Comparison of ENCODE assay signal across 10 cellular contexts in genomic region chr5:124660229-124661093, GRCh38.
A peak's percentile ranks its signal among the peaks of the same experiment; 100 is the strongest.
DNase-seq lines count a peak whose midpoint lies in the region; TF ChIP-seq lines count a peak whose summit lies in the region.
"Had no signal": no experiment of that assay in that cellular context is flagged by ENCODE, and none has a peak within 500 bp of the region (broad histone marks: within the 10 kb centered on the region; RNA-seq: fewer than 3 reads in every experiment).

No MANE protein-coding gene starts in this region.

- H2AFZ ChIP-seq in OCI-LY7 (ENCODE audit: low read length) (no peak overlapping the region), neural cell (ENCODE audit: low read depth, low read length) (no peak overlapping the region)

- DNase-seq in Caki2 (ENCODE audit: low read depth) = peak; percentile 85
- no peak for DNase-seq in OCI-LY7 (ENCODE audit: low spot score)
- DNase-seq in epithelial cell of esophagus (ENCODE audit: low read depth) = peak; percentile 88
- DNase-seq in stimulated activated CD8-positive, alpha-beta memory T cell treated with anti-CD3 and anti-CD28 coated beads, Interleukin-4, amount 100 ng/mL, for 48 hours = no peak
- DNase-seq in GM03348 (ENCODE audit: low spot score) = no peak
- no peak for DNase-seq in NOMO-1 treated with DMSO at 0.1 percent for 48 hours (lab: John Stamatoyannopoulos, UW; ENCODE audit: unreplicated experiment)
- DNase-seq in NAMALWA (ENCODE audit: low spot score) = no peak
- DNase-seq: erythroblast, SIG-M5 had no signal

- intact Hi-C loops in OCI-LY7 (cut with micrococcal nuclease; ENCODE audit: unreplicated experiment) = no loop called here

- in situ Hi-C loops in Caki2 (cut with HindIII; ENCODE audit: low pct_unique_long_range_greater_than_20kb, low sequenced_read_pairs) = no loop called here

- BruUV-seq in OCI-LY7 (replicated peaks; lab: Mats Ljungman, UMichigan) = TSS peak; percentile 30

- POLR2A ChIA-PET in OCI-LY7 (lab: Charles Lee) = interaction anchor here (0.7 to 3.5 kb wide), 18 partner anchors 9 to 628 kb away, joined by 3 to 11 read pairs (median 4); no protein-coding TSS in a partner anchor

- TF ChIP-seq RAD21 in neural cell (conservative IDR thresholded peaks at IDR 0.05) = no peak

- peaks cover 81% of the 10 kb centered on the region for H3K79me2 ChIP-seq in OCI-LY7 (ENCODE audit: insufficient read depth, low read depth, low read length)
- peaks cover 48% of the 10 kb centered on the region for H3K79me2 ChIP-seq in neural cell (replicated peaks; ENCODE audit: insufficient read depth, low read length)

- peaks cover 76% of the 10 kb centered on the region for H3K4me1 ChIP-seq in OCI-LY7 (ENCODE audit: insufficient read depth, low read length, poor library complexity, severe bottlenecking)

- peak overlapping the region; percentile 38 for H3K9ac ChIP-seq in neural cell (ENCODE audit: low read length)

- H3K9me3 ChIP-seq in OCI-LY7 (ENCODE audit: low read length) (no peaks in the 10 kb centered on the region), neural cell (ENCODE audit: low read length) (no peaks in the 10 kb centered on the region)

- TF ChIP-seq EP300 in neural cell (conservative IDR thresholded peaks at IDR 0.05; ENCODE audit: poor library complexity, severe bottlenecking) = no peak

- H3F3A ChIP-seq in neural cell (ENCODE audit: insufficient read depth, low read length, poor library complexity, severe bottlenecking) = no peaks in the 10 kb centered on the region

- H3K9me2 ChIP-seq in OCI-LY7 (ENCODE audit: insufficient read depth, low read length) (no peaks in the 10 kb centered on the region), neural cell (ENCODE audit: insufficient read depth, low read length) (no peaks in the 10 kb centered on the region)

- H4K20me1 ChIP-seq in OCI-LY7 (ENCODE audit: insufficient read depth, low read length) = no peaks in the 10 kb centered on the region
- H4K20me1 ChIP-seq in neural cell (ENCODE audit: insufficient read depth) = no peaks in the 10 kb centered on the region

- H3K4me3 ChIP-seq in OCI-LY7 (ENCODE audit: low read depth, low read length, poor library complexity, severe bottlenecking) (no peak overlapping the region), epithelial cell of esophagus (ENCODE audit: low read length) (no peak overlapping the region), neural cell (ENCODE audit: low read length) (peak overlapping the region; percentile 44)

- H3K4me2 ChIP-seq in OCI-LY7 (ENCODE audit: low read length) = peak overlapping the region; percentile 61
- H3K4me2 ChIP-seq in neural cell (ENCODE audit: low read length) = no peak overlapping the region

- no peak overlapping the region for H3K27ac ChIP-seq in OCI-LY7 (ENCODE audit: low read depth, low read length, poor library complexity, severe bottlenecking)
- peak overlapping the region; percentile 68 for H3K27ac ChIP-seq in neural cell (ENCODE audit: low read length)

- TF ChIP-seq CTCF in OCI-LY7 (conservative IDR thresholded peaks at IDR 0.05; ENCODE audit: low read length) (no peak), epithelial cell of esophagus (IDR thresholded peaks at IDR 0.05; ENCODE audit: insufficient read depth, low read depth, low read length, missing control alignments) (no peak), neural cell (IDR thresholded peaks at IDR 0.05; ENCODE audit: poor library complexity, severe bottlenecking) (no peak)

- CTCF ChIA-PET in OCI-LY7 (lab: Charles Lee; ENCODE audit: unreplicated experiment) = interaction anchor here (0.7 to 0.8 kb wide), 2 partner anchors 13 to 37 kb away, joined by 3 to 4 read pairs; no protein-coding TSS in a partner anchor

- no peaks in the 10 kb centered on the region for H3K36me3 ChIP-seq in OCI-LY7 (ENCODE audit: insufficient read depth, low read length)
- H3K36me3 ChIP-seq in neural cell (ENCODE audit: insufficient read depth, low read length) = no peaks in the 10 kb centered on the region

- H3K27me3 ChIP-seq in neural cell (ENCODE audit: insufficient read depth, low read depth, low read length) = no peaks in the 10 kb centered on the region

TF ChIP-seq in neural cell, 6 proteins besides CTCF, POLR2A, EP300 and RAD21:
- TF ChIP-seq POLR2AphosphoS5 (IDR thresholded peaks at IDR 0.05) (no peak), SMC3 (conservative IDR thresholded peaks at IDR 0.05; ENCODE audit: poor library complexity) (no peak), REST (IDR thresholded peaks at IDR 0.05; ENCODE audit: borderline replicate concordance) (no peak), TAF1 (IDR thresholded peaks at IDR 0.05; ENCODE audit: low read depth) (no peak), EZH2 (IDR thresholded peaks at IDR 0.05; ENCODE audit: borderline replicate concordance, insufficient read depth, low read length, poor library complexity, severe bottlenecking) (no peak), MXI1 (conservative IDR thresholded peaks at IDR 0.05; ENCODE audit: poor library complexity, severe bottlenecking) (no peak)

Comparison
In these comparisons a context has a peak if more than half of its experiments do, and no peak if none do; other contexts are left out.
1. DNase-seq: peak in Caki2 (single experiment) and epithelial cell of esophagus (single experiment); none in OCI-LY7 (single experiment), stimulated activated CD8-positive, alpha-beta memory T cell treated with anti-CD3 and anti-CD28 coated beads, Interleukin-4, amount 100 ng/mL, for 48 hours (single experiment), GM03348 (single experiment), NOMO-1 treated with DMSO at 0.1 percent for 48 hours (single experiment) and NAMALWA (single experiment).